In the genomic region with DNA sequence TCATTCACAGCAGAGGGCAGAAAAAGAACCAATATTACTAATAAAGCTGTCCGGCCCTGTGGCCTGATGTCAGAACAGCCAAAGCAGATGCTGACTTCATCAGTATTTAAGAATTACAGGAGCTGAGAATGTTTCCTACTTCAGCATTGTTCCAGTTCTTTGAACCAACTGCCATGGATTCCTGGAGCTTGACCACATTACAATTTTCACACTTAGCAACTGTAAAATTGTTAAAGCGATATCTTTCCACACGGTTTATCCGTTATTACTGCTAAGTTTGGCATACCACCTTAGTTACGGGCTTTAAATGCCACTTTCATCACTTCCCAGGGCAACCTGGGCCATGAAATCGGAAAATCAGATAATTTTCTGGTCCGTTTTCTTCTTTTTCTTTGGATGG, we compare ENCODE assay signal across 25 cellular contexts.
DNase-seq lines count a peak whose midpoint lies in the region; ATAC-seq, FAIRE-seq and TF ChIP-seq lines count a peak whose summit lies in the region.
"Had no signal": no experiment of that assay in that cellular context is flagged by ENCODE, and none has a peak within 500 bp of the region (broad histone marks: within the 10 kb centered on the region; RNA-seq: fewer than 3 reads in every experiment).

No MANE protein-coding gene starts in this region.

- H3K9ac ChIP-seq in H1 (replicated peaks in 1 of 4; ENCODE audit: extremely low read depth in 1 of 4, low read depth in 3 of 4, low read length in 3 of 4) (no peak overlapping the region), neuronal stem cell (ENCODE audit: low read depth, low read length, poor library complexity) (no peak overlapping the region), SK-N-SH (no peak overlapping the region)

- no peak overlapping the region for H2BK120ac ChIP-seq in H1 (replicated peaks; ENCODE audit: low read depth, low read length)
- no peak overlapping the region for H2BK120ac ChIP-seq in neuronal stem cell (ENCODE audit: low read depth, low read length)

- no peak overlapping the region for H4K5ac ChIP-seq in H1 (ENCODE audit: insufficient read length, low read depth, low read length)

- H3K4ac ChIP-seq in H1 (replicated peaks; ENCODE audit: insufficient read length, low read depth, low read length), result no peak overlapping the region
- H3K4ac ChIP-seq in neuronal stem cell (ENCODE audit: low read length), result no peak overlapping the region

- peak; percentile 34 for DNase-seq in natural killer cell treated with Interleukin-12 subunit alpha and Interleukin-12 subunit beta and Interleukin-15 and Interleukin-18, amount 100 ng/mL, for 72 hours (ENCODE audit: low spot score)
- no peak for DNase-seq in natural killer cell
- DNase-seq in H1 (ENCODE audit: low read depth in 1 of 2, low spot score in 2 of 2), result no peak
- no peak for DNase-seq in neuronal stem cell (ENCODE audit: low spot score)
- DNase-seq in CD8-positive, alpha-beta memory T cell, result no peak
- DNase-seq in NCI-H510A treated with DMSO at 0.1 percent for 48 hours (lab: John Stamatoyannopoulos, UW), result no peak
- no peak for DNase-seq in SK-N-SH
- DNase-seq: ACHN, BE2C, DMS153, H9, KBM-7, MV-4-11, NCI-H1105 treated with DMSO at 0.1 percent for 48 hours, NCI-H146, NCI-H1930, NCI-H446 treated with DMSO at 0.1 percent for 48 hours, NCI-H526 treated with DMSO at 0.1 percent for 48 hours, OCI-M1, SIG-M5 had no signal

- H3K79me1 ChIP-seq in H1 (ENCODE audit: low read depth, low read length) (no peaks in the 10 kb centered on the region), neuronal stem cell (ENCODE audit: low read depth, low read length) (no peaks in the 10 kb centered on the region)

- peaks cover 6% of the 10 kb centered on the region for H3K9me3 Mint-ChIP-seq in natural killer cell treated with Interleukin-12 subunit alpha and Interleukin-12 subunit beta and Interleukin-15 and Interleukin-18, amount 100 ng/mL, for 72 hours
- H3K9me3 Mint-ChIP-seq in natural killer cell, result peaks cover 4 to 6% of the 10 kb centered on the region in 2 donors
- peaks cover 1 to 24% (median 7%) of the 10 kb centered on the region in 5 donors for H3K9me3 Mint-ChIP-seq in CD8-positive, alpha-beta memory T cell
- H3K9me3 Mint-ChIP-seq: CD14-positive monocyte, H9 had no signal

- H3K4me3 Mint-ChIP-seq in natural killer cell treated with Interleukin-12 subunit alpha and Interleukin-12 subunit beta and Interleukin-15 and Interleukin-18, amount 100 ng/mL, for 72 hours, result no peak overlapping the region
- H3K4me3 Mint-ChIP-seq in natural killer cell, result no peak overlapping the region
- H3K4me3 Mint-ChIP-seq in CD8-positive, alpha-beta memory T cell, result no peak overlapping the region
- H3K4me3 Mint-ChIP-seq: CD14-positive monocyte, H9 had no signal

- TF ChIP-seq EP300 in H1 (IDR thresholded peaks at IDR 0.05; ENCODE audit: borderline replicate concordance in 1 of 2, low read depth in 2 of 2, low read length in 2 of 2) (no peak), SK-N-SH (IDR thresholded peaks at IDR 0.05; ENCODE audit: borderline replicate concordance in 1 of 2, low read depth in 1 of 2, low read length in 1 of 2) (no peak)

- H3K23ac ChIP-seq in H1 (ENCODE audit: insufficient read length) (no peak overlapping the region), neuronal stem cell (ENCODE audit: low read depth, low read length, poor library complexity) (no peak overlapping the region)

- H3K56ac ChIP-seq in H1 (replicated peaks; ENCODE audit: insufficient read length, low read depth, low read length), result no peak overlapping the region

- H3K14ac ChIP-seq in H1 (ENCODE audit: insufficient read length) (no peak overlapping the region), neuronal stem cell (ENCODE audit: low read length) (no peak overlapping the region)

- peak overlapping the region; percentile 68; the same call in 1 of the 2 replicates for H2AFZ ChIP-seq in H1 (ENCODE audit: low read length)
- H2AFZ ChIP-seq in neuronal stem cell (ENCODE audit: low read length), result peak overlapping the region; percentile 70
- H2AFZ ChIP-seq in SK-N-SH (ENCODE audit: low read depth), result no peak overlapping the region

- H3K4me3 ChIP-seq in H1 (ENCODE audit: extremely low read depth in 1 of 4, insufficient read depth in 2 of 4, low read depth in 3 of 4, low read length in 4 of 4), result no peak overlapping the region
- H3K4me3 ChIP-seq in neuronal stem cell (ENCODE audit: low read length in 2 of 2), result no peak overlapping the region
- no peak overlapping the region for H3K4me3 ChIP-seq in CD8-positive, alpha-beta memory T cell (ENCODE audit: low read length)
- H3K4me3 ChIP-seq in SK-N-SH (ENCODE audit: low read depth in 2 of 2, low read length in 1 of 2), result no peak overlapping the region; a peak in 1 of 4 replicates

- H3K4me2 ChIP-seq in H1 (ENCODE audit: insufficient read depth in 1 of 2, low read depth in 2 of 2, low read length in 2 of 2) (no peak overlapping the region), neuronal stem cell (ENCODE audit: insufficient read depth, low read length, poor library complexity, severe bottlenecking) (no peak overlapping the region), SK-N-SH (no peak overlapping the region)

- H3K18ac ChIP-seq in H1 (ENCODE audit: extremely low read depth, low read length) (no peak overlapping the region), neuronal stem cell (ENCODE audit: low read length) (no peak overlapping the region)

- H3K27ac Mint-ChIP-seq in natural killer cell treated with Interleukin-12 subunit alpha and Interleukin-12 subunit beta and Interleukin-15 and Interleukin-18, amount 100 ng/mL, for 72 hours, result no peak overlapping the region
- no peak overlapping the region for H3K27ac Mint-ChIP-seq in natural killer cell
- no peak overlapping the region for H3K27ac Mint-ChIP-seq in CD8-positive, alpha-beta memory T cell
- H3K27ac Mint-ChIP-seq: CD14-positive monocyte, H9 had no signal

- no peak overlapping the region for H2BK20ac ChIP-seq in H1 (ENCODE audit: low read length)

- POLR2A ChIA-PET in H1 (lab: Charles Lee; ENCODE audit: partially characterized antibody) (no interaction called here), SK-N-SH (lab: Yijun Ruan, JAX) (no interaction called here)
- POLR2A ChIA-PET in CD8-positive, alpha-beta memory T cell (lab: Charles Lee), result no interaction called here

- no peak for TF ChIP-seq RAD21 in H1 (IDR thresholded peaks at IDR 0.05 in 1 of 2, conservative IDR thresholded peaks at IDR 0.05 in 1 of 2; ENCODE audit: low read depth in 2 of 2, low read length in 2 of 2)
- no peak for TF ChIP-seq RAD21 in SK-N-SH (IDR thresholded peaks at IDR 0.05; ENCODE audit: low read length)

- H3K36me3 ChIP-seq in H1 (ENCODE audit: control insufficient read depth in 2 of 4, insufficient read depth in 4 of 4, low read length in 3 of 4) (no peaks in the 10 kb centered on the region), neuronal stem cell (replicated peaks in 1 of 2; ENCODE audit: control insufficient read depth in 2 of 2, insufficient read depth in 2 of 2, low read length in 2 of 2) (no peaks in the 10 kb centered on the region), SK-N-SH (replicated peaks in 1 of 2; ENCODE audit: control insufficient read depth in 1 of 2, insufficient read depth in 2 of 2, low read length in 1 of 2) (no peaks in the 10 kb centered on the region)
- H3K36me3 ChIP-seq in CD8-positive, alpha-beta memory T cell (ENCODE audit: insufficient read depth, low read length), result no peaks in the 10 kb centered on the region
- H3K36me3 ChIP-seq: BE2C had no signal

- no peaks in the 10 kb centered on the region for H3K9me2 ChIP-seq in SK-N-SH

- intact Hi-C loops in natural killer cell (cut with micrococcal nuclease), result no loop called here

- no peak for TF ChIP-seq POLR2A in H1 (IDR thresholded peaks at IDR 0.05; ENCODE audit: control extremely low read depth in 1 of 2, low read depth in 2 of 2, low read length in 2 of 2)

- no peaks in the 10 kb centered on the region for H3K27me3 ChIP-seq in H1 (replicated peaks in 1 of 4; ENCODE audit: control insufficient read depth in 3 of 4, extremely low read depth in 1 of 4, insufficient read depth in 3 of 4, low read length in 3 of 4)
- no peaks in the 10 kb centered on the region for H3K27me3 ChIP-seq in neuronal stem cell (ENCODE audit: control insufficient read depth in 3 of 3, insufficient read depth in 3 of 3, low read depth in 1 of 3, low read length in 3 of 3)
- no peaks in the 10 kb centered on the region for H3K27me3 ChIP-seq in CD8-positive, alpha-beta memory T cell (ENCODE audit: insufficient read depth, low read length, poor library complexity, severe bottlenecking)
- H3K27me3 ChIP-seq in SK-N-SH (ENCODE audit: insufficient read depth), result no peaks in the 10 kb centered on the region
- H3K27me3 ChIP-seq: BE2C had no signal

- H2BK15ac ChIP-seq in H1 (ENCODE audit: low read length), result no peak overlapping the region
- H2BK15ac ChIP-seq in neuronal stem cell (ENCODE audit: low read length), result no peak overlapping the region

- H2BK12ac ChIP-seq in H1 (ENCODE audit: low read depth, low read length), result no peak overlapping the region
- H2BK12ac ChIP-seq in neuronal stem cell (ENCODE audit: low read length), result no peak overlapping the region

- H2BK5ac ChIP-seq in H1 (ENCODE audit: low read depth, low read length), result no peak overlapping the region
- H2BK5ac ChIP-seq in neuronal stem cell (ENCODE audit: low read length), result no peak overlapping the region

- H3K79me2 ChIP-seq in H1 (ENCODE audit: control insufficient read depth in 1 of 2, insufficient read depth in 2 of 2, low read length in 2 of 2), result no peaks in the 10 kb centered on the region
- H3K79me2 ChIP-seq in SK-N-SH (ENCODE audit: insufficient read depth), result no peaks in the 10 kb centered on the region

- H3K4me1 ChIP-seq in H1 (replicated peaks in 1 of 4; ENCODE audit: control insufficient read depth in 3 of 4, insufficient read depth in 4 of 4, low read length in 3 of 4) (no peaks in the 10 kb centered on the region), neuronal stem cell (ENCODE audit: control insufficient read depth in 2 of 2, insufficient read depth in 1 of 2, low read depth in 1 of 2, low read length in 2 of 2) (peaks cover 4 to 9% of the 10 kb centered on the region in 2 donors), SK-N-SH (ENCODE audit: control insufficient read depth in 1 of 2, insufficient read depth in 2 of 2, low read depth in 1 of 2, low read length in 1 of 2) (no peaks in the 10 kb centered on the region)
- H3K4me1 ChIP-seq in CD8-positive, alpha-beta memory T cell (ENCODE audit: insufficient read depth, low read length), result no peaks in the 10 kb centered on the region
- H3K4me1 ChIP-seq: BE2C had no signal

- H3K27ac ChIP-seq in H1 (ENCODE audit: low read depth, low read length) (no peak overlapping the region), neuronal stem cell (replicated peaks; ENCODE audit: low read length) (peak overlapping the region; percentile 35), SK-N-SH (ENCODE audit: low read depth in 2 of 2, low read length in 1 of 2) (no peak overlapping the region)
- H3K27ac ChIP-seq in CD8-positive, alpha-beta memory T cell (ENCODE audit: low read depth, low read length), result no peak overlapping the region
- H3K27ac ChIP-seq: 22Rv1 had no signal

- CTCF ChIA-PET in H1 (lab: Charles Lee; ENCODE audit: partially characterized antibody), result interaction anchor here (1.3 kb wide), 1 partner anchor 10 kb away, joined by 3 read pairs; no protein-coding TSS in a partner anchor
- CTCF ChIA-PET in CD8-positive, alpha-beta memory T cell (lab: Charles Lee), result no interaction called here
- CTCF ChIA-PET in SK-N-SH (lab: Yijun Ruan, JAX), result no interaction called here

- no peak for ATAC-seq in natural killer cell treated with Interleukin-12 subunit alpha and Interleukin-12 subunit beta and Interleukin-15 and Interleukin-18, amount 100 ng/mL, for 72 hours
- ATAC-seq in natural killer cell, result no peak
- ATAC-seq: SK-N-SH treated with all-trans-retinoic acid at 6 μM for 48 hours had no signal

- no peaks in the 10 kb centered on the region for H3K23me2 ChIP-seq in H1 (ENCODE audit: low read depth, low read length)

- TF ChIP-seq CTCF in natural killer cell (IDR thresholded peaks at IDR 0.05) (no peak), H1 (IDR thresholded peaks at IDR 0.05; ENCODE audit: control extremely low read depth in 1 of 3, insufficient read depth in 1 of 3, low read depth in 1 of 3, low read length in 3 of 3) (no peak), SK-N-SH (IDR thresholded peaks at IDR 0.05) (no peak)

- H2AK5ac ChIP-seq in H1 (ENCODE audit: low read depth, low read length), result no peak overlapping the region
- no peak overlapping the region for H2AK5ac ChIP-seq in neuronal stem cell (ENCODE audit: low read depth, low read length)

- H3K27me3 Mint-ChIP-seq in natural killer cell treated with Interleukin-12 subunit alpha and Interleukin-12 subunit beta and Interleukin-15 and Interleukin-18, amount 100 ng/mL, for 72 hours, result no peaks in the 10 kb centered on the region
- H3K27me3 Mint-ChIP-seq in natural killer cell (ENCODE audit: low read depth in 2 of 2), result no peaks in the 10 kb centered on the region
- no peaks in the 10 kb centered on the region for H3K27me3 Mint-ChIP-seq in CD8-positive, alpha-beta memory T cell

- H4K20me1 ChIP-seq in H1 (replicated peaks in 1 of 2; ENCODE audit: control insufficient read depth in 1 of 2, insufficient read depth in 2 of 2, low read length in 2 of 2) (no peaks in the 10 kb centered on the region), SK-N-SH (ENCODE audit: insufficient read depth) (no peaks in the 10 kb centered on the region)

- no peaks in the 10 kb centered on the region for H3K36me3 Mint-ChIP-seq in natural killer cell treated with Interleukin-12 subunit alpha and Interleukin-12 subunit beta and Interleukin-15 and Interleukin-18, amount 100 ng/mL, for 72 hours
- no peaks in the 10 kb centered on the region for H3K36me3 Mint-ChIP-seq in natural killer cell
- H3K36me3 Mint-ChIP-seq in CD8-positive, alpha-beta memory T cell, result no peaks in the 10 kb centered on the region
- H3K36me3 Mint-ChIP-seq: CD14-positive monocyte had no signal

- H3K9me3 ChIP-seq in H1 (ENCODE audit: insufficient read depth in 2 of 2, low read depth in 1 of 2, low read length in 1 of 2) (no peaks in the 10 kb centered on the region), neuronal stem cell (replicated peaks in 1 of 2; ENCODE audit: control insufficient read depth in 2 of 2, insufficient read depth in 1 of 2, low read depth in 1 of 2, low read length in 2 of 2) (no peaks in the 10 kb centered on the region), SK-N-SH (no peaks in the 10 kb centered on the region)
- no peaks in the 10 kb centered on the region for H3K9me3 ChIP-seq in CD8-positive, alpha-beta memory T cell (ENCODE audit: low read length)
- H3K9me3 ChIP-seq: BE2C had no signal

- no peaks in the 10 kb centered on the region for H3K4me1 Mint-ChIP-seq in natural killer cell treated with Interleukin-12 subunit alpha and Interleukin-12 subunit beta and Interleukin-15 and Interleukin-18, amount 100 ng/mL, for 72 hours (ENCODE audit: low read depth in 2 of 2)
- no peaks in the 10 kb centered on the region for H3K4me1 Mint-ChIP-seq in natural killer cell
- no peaks in the 10 kb centered on the region for H3K4me1 Mint-ChIP-seq in CD8-positive, alpha-beta memory T cell
- H3K4me1 Mint-ChIP-seq: CD14-positive monocyte, H9 had no signal

- FAIRE-seq in H1 (lab: Jason Lieb, UNC), result no peak
- FAIRE-seq: GM18507, RCC 7860 had no signal

- H3F3A ChIP-seq in SK-N-SH (replicated peaks; ENCODE audit: insufficient read depth), result no peaks in the 10 kb centered on the region

- H4K91ac ChIP-seq in H1 (replicated peaks; ENCODE audit: insufficient read length, low read length) (no peak overlapping the region), neuronal stem cell (ENCODE audit: low read depth, low read length, poor library complexity) (no peak overlapping the region)

- 87% methylated on average over 7 of the region's 7 CpGs; no CpG with 5 or more reads in 1 of the 2 experiments for WGBS in H1 (ENCODE audit: extremely low coverage in 1 of 2, insufficient coverage in 1 of 2, insufficient read length in 1 of 2, insufficient replicate concordance in 2 of 2, low coverage in 1 of 2, low lambda C conversion rate in 2 of 2, missing lambda C conversion rate in 1 of 2), 2 experiments
- WGBS in neuronal stem cell (ENCODE audit: extremely low coverage in 2 of 2, insufficient read length in 2 of 2, insufficient replicate concordance in 1 of 2), 2 donors, result no CpG with 5 or more reads among the region's 7 CpGs
- 15% methylated on average over 7 of the region's 7 CpGs for WGBS in SK-N-SH (ENCODE audit: low lambda C conversion rate)

- H4K8ac ChIP-seq in H1 (ENCODE audit: extremely low read depth, insufficient read depth, low read length) (no peak overlapping the region), neuronal stem cell (ENCODE audit: low read depth, low read length) (no peak overlapping the region)
